ENCODE assay signal across 29 cellular contexts in the genomic region with DNA sequence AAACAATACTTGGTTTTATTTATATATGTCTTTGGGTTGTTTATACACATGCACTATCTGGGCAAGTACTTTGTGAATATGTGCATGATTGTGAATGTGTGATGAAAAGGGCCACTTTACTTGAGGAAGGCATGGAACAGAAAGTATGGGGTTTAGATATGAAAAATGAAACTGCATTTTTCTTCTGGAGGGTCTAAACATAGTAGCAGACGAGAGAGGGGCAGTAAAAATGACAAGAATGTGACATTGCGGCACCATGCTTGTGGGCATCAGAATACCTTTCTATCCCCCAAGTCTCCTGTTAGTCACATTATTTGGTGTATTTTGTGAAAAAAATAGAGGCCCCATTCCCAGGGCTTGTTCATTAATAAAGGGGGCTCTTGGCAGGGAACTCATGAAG. TPM values are rescaled to one million over a fixed set of nuclear protein-coding genes. Genes with fewer than 3 reads are reported as not detected.
A peak's percentile ranks its signal among the peaks of the same experiment; 100 is the strongest.
DNase-seq lines count a peak whose midpoint lies in the region; ATAC-seq, FAIRE-seq and TF ChIP-seq lines count a peak whose summit lies in the region.
"Had no signal": no experiment of that assay in that cellular context is flagged by ENCODE, and none has a peak within 500 bp of the region (broad histone marks: within the 10 kb centered on the region; RNA-seq: fewer than 3 reads in every experiment).

No MANE protein-coding gene starts in this region.

- no peaks in the 10 kb centered on the region for H3K4me1 ChIP-seq in upper lobe of right lung
- H3K4me1 ChIP-seq in osteoblast (ENCODE audit: insufficient read depth, low read length), result peaks cover 9% of the 10 kb centered on the region
- H3K4me1 ChIP-seq in sigmoid colon, result no peaks in the 10 kb centered on the region
- H3K4me1 ChIP-seq: breast epithelium, foreskin keratinocyte, left lung, upper lobe of left lung had no signal

- H3K4me2 ChIP-seq in osteoblast (ENCODE audit: insufficient read depth, low read length), result no peak overlapping the region

- H3K9me3 Mint-ChIP-seq in CD4-positive, alpha-beta T cell, result no peaks in the 10 kb centered on the region
- H3K9me3 Mint-ChIP-seq in T-cell, result no peaks in the 10 kb centered on the region
- H3K9me3 Mint-ChIP-seq in naive thymus-derived CD8-positive, alpha-beta T cell, result no peaks in the 10 kb centered on the region
- H3K9me3 Mint-ChIP-seq: CD4-positive, alpha-beta memory T cell; effector memory CD8-positive, alpha-beta T cell; mesothelial cell of epicardium; nephron progenitor cell; T-helper 1 cell treated with Interleukin-12 subunit alpha and Interleukin-12 subunit beta and Interleukin-4 antibody, amounts not matched to agents 30 μg/mL and 1 μg/mL, for 36 hours had no signal

- WGBS in sigmoid colon, 2 donors, result 81 to 87% methylated on average over 2 of the region's 2 CpGs

- H3K27ac ChIP-seq in CD4-positive, alpha-beta T cell (ENCODE audit: low read depth, low read length), result no peak overlapping the region
- H3K27ac ChIP-seq in upper lobe of right lung (no peak overlapping the region), osteoblast (ENCODE audit: low read depth, low read length) (no peak overlapping the region), sigmoid colon (no peak overlapping the region)
- H3K27ac ChIP-seq: breast epithelium, coronary artery, foreskin keratinocyte, left lung, upper lobe of left lung, VCaP had no signal

- CTCF ChIA-PET in CD4-positive, alpha-beta T cell (lab: Charles Lee), result no interaction called here
- CTCF ChIA-PET in T-cell (lab: Charles Lee), result no interaction called here

- no peak for DNase-seq in CD4-positive, alpha-beta T cell
- DNase-seq in GM12891 (ENCODE audit: insufficient read length, low spot score), result no peak
- DNase-seq in T-cell, result no peak
- no peak for DNase-seq in naive thymus-derived CD8-positive, alpha-beta T cell
- no peak for DNase-seq in OCI-M2 (lab: John Stamatoyannopoulos, UW; ENCODE audit: unreplicated experiment)
- DNase-seq in upper lobe of right lung, result no peak
- DNase-seq in osteoblast (ENCODE audit: insufficient read length, low spot score, missing footprints), result no peak
- DNase-seq in sigmoid colon, result no peak
- DNase-seq: activated CD4-positive, alpha-beta T cell treated with anti-CD3 and anti-CD28 coated beads, Interleukin-2, amount 50 U/mL, for 1 hour; activated CD8-positive, alpha-beta memory T cell treated with anti-CD3 and anti-CD28 coated beads, Interleukin-2, amount 50 U/mL, for 48 hours; activated gamma-delta T cell; amniotic stem cell; CD4-positive, alpha-beta memory T cell; effector memory CD8-positive, alpha-beta T cell; foreskin keratinocyte; KG1; left lung; NCI-H1436 treated with DMSO at 0.1 percent for 48 hours; NCI-H510A; nephron progenitor cell; stimulated activated CD4-positive, alpha-beta T cell treated with anti-CD3 and anti-CD28 coated beads, Interleukin-15, amount 100 ng/mL, for 24 hours had no signal

- H3K4me1 Mint-ChIP-seq in CD4-positive, alpha-beta T cell (ENCODE audit: low read depth), result peaks cover 10% of the 10 kb centered on the region
- H3K4me1 Mint-ChIP-seq in T-cell, result peaks cover 8 to 40% (median 25%) of the 10 kb centered on the region in 3 donors
- peaks cover 11 to 51% (median 23%) of the 10 kb centered on the region in 4 donors for H3K4me1 Mint-ChIP-seq in naive thymus-derived CD8-positive, alpha-beta T cell

- H3K27me3 ChIP-seq in CD4-positive, alpha-beta T cell (ENCODE audit: control insufficient read depth, insufficient read depth, low read length), result no peaks in the 10 kb centered on the region
- H3K27me3 ChIP-seq in upper lobe of right lung (no peaks in the 10 kb centered on the region), osteoblast (ENCODE audit: insufficient read depth, low read length) (peaks cover 44% of the 10 kb centered on the region), sigmoid colon (no peaks in the 10 kb centered on the region)
- H3K27me3 ChIP-seq: breast epithelium, left lung, upper lobe of left lung had no signal

- no peak for TF ChIP-seq CTCF in CD4-positive, alpha-beta T cell (IDR thresholded peaks at IDR 0.05)
- TF ChIP-seq CTCF in upper lobe of right lung (IDR thresholded peaks at IDR 0.05) (no peak), osteoblast (IDR thresholded peaks at IDR 0.05; ENCODE audit: extremely low read depth, low read depth, low read length) (no peak), sigmoid colon (IDR thresholded peaks at IDR 0.05) (no peak)

- peaks cover 6% of the 10 kb centered on the region for H3K36me3 ChIP-seq in upper lobe of right lung
- H3K36me3 ChIP-seq in osteoblast (ENCODE audit: insufficient read depth, low read length), result no peaks in the 10 kb centered on the region
- no peaks in the 10 kb centered on the region for H3K36me3 ChIP-seq in sigmoid colon
- H3K36me3 ChIP-seq: breast epithelium had no signal

- H3K36me3 Mint-ChIP-seq in CD4-positive, alpha-beta T cell (ENCODE audit: low read depth), result peaks cover 55% of the 10 kb centered on the region
- peaks cover 36% of the 10 kb centered on the region for H3K36me3 Mint-ChIP-seq in T-cell
- H3K36me3 Mint-ChIP-seq in naive thymus-derived CD8-positive, alpha-beta T cell, result peaks cover 0 to 66% (median 0%) of the 10 kb centered on the region in 3 donors
- H3K36me3 Mint-ChIP-seq: mesothelial cell of epicardium had no signal

- TF ChIP-seq POLR2A in GM12891 (IDR thresholded peaks at IDR 0.05; ENCODE audit: low read depth, low read length), result no peak
- no peak for TF ChIP-seq POLR2A in sigmoid colon (IDR thresholded peaks at IDR 0.05)

- peak; percentile 54 for FAIRE-seq in GM12891 (lab: Jason Lieb, UNC)

- no peaks in the 10 kb centered on the region for H3K9me3 ChIP-seq in CD4-positive, alpha-beta T cell (ENCODE audit: control insufficient read depth, low read length)
- no peaks in the 10 kb centered on the region for H3K9me3 ChIP-seq in upper lobe of right lung
- no peaks in the 10 kb centered on the region for H3K9me3 ChIP-seq in osteoblast (ENCODE audit: low read depth, low read length)
- no peaks in the 10 kb centered on the region for H3K9me3 ChIP-seq in sigmoid colon
- H3K9me3 ChIP-seq: breast epithelium, left lung, upper lobe of left lung had no signal

- H2AFZ ChIP-seq in osteoblast (ENCODE audit: low read length), result no peak overlapping the region

- TF ChIP-seq EP300 in sigmoid colon (IDR thresholded peaks at IDR 0.05), result no peak

- H3K27me3 Mint-ChIP-seq in CD4-positive, alpha-beta T cell, result no peaks in the 10 kb centered on the region
- no peaks in the 10 kb centered on the region for H3K27me3 Mint-ChIP-seq in T-cell
- no peaks in the 10 kb centered on the region for H3K27me3 Mint-ChIP-seq in naive thymus-derived CD8-positive, alpha-beta T cell
- H3K27me3 Mint-ChIP-seq: CD4-positive, alpha-beta memory T cell; effector memory CD8-positive, alpha-beta T cell had no signal

- no peaks in the 10 kb centered on the region for H4K20me1 ChIP-seq in osteoblast (ENCODE audit: insufficient read depth, low read length)

- no peaks in the 10 kb centered on the region for H3K79me2 ChIP-seq in osteoblast (ENCODE audit: insufficient read depth, low read length)

- H3K4me3 ChIP-seq in upper lobe of right lung, result no peak overlapping the region
- no peak overlapping the region for H3K4me3 ChIP-seq in osteoblast (ENCODE audit: insufficient read depth, low read length)
- H3K4me3 ChIP-seq in sigmoid colon, result no peak overlapping the region
- H3K4me3 ChIP-seq: breast epithelium, coronary artery, left lung, upper lobe of left lung had no signal

- no peak overlapping the region for H3K4me3 Mint-ChIP-seq in CD4-positive, alpha-beta T cell
- no peak overlapping the region for H3K4me3 Mint-ChIP-seq in T-cell
- H3K4me3 Mint-ChIP-seq in naive thymus-derived CD8-positive, alpha-beta T cell, result no peak overlapping the region
- H3K4me3 Mint-ChIP-seq: CD4-positive, alpha-beta memory T cell; effector memory CD8-positive, alpha-beta T cell; mesothelial cell of epicardium; nephron progenitor cell; T-helper 1 cell treated with Interleukin-12 subunit alpha and Interleukin-12 subunit beta and Interleukin-4 antibody, amounts not matched to agents 30 μg/mL and 1 μg/mL, for 36 hours had no signal

- no peak for ATAC-seq in CD4-positive, alpha-beta T cell (ENCODE audit: poor library complexity)
- ATAC-seq in T-cell (replicated peaks in 1 of 4), result no peak
- ATAC-seq in naive thymus-derived CD8-positive, alpha-beta T cell, result no peak
- ATAC-seq in upper lobe of right lung, result no peak
- ATAC-seq: effector memory CD8-positive, alpha-beta T cell; esophagus mucosa; foreskin keratinocyte; left lung; sciatic nerve had no signal

- peak overlapping the region; percentile 48 for H3K27ac Mint-ChIP-seq in CD4-positive, alpha-beta T cell
- peak overlapping the region; percentile 47 to 50 for H3K27ac Mint-ChIP-seq in T-cell
- peak overlapping the region in 8 of 10 donors; percentile 13 to 71 (median 48) for H3K27ac Mint-ChIP-seq in naive thymus-derived CD8-positive, alpha-beta T cell
- H3K27ac Mint-ChIP-seq: mesothelial cell of epicardium; nephron progenitor cell; T-helper 1 cell treated with Interleukin-12 subunit alpha and Interleukin-12 subunit beta and Interleukin-4 antibody, amounts not matched to agents 30 μg/mL and 1 μg/mL, for 36 hours had no signal

- intact Hi-C loops in CD4-positive, alpha-beta T cell (cut with DNase I, micrococcal nuclease), result no loop called here
- intact Hi-C loops in upper lobe of right lung (cut with DNase I), result no loop called here
- intact Hi-C loops in sigmoid colon (cut with DNase I), result no loop called here

- POLR2A ChIA-PET in CD4-positive, alpha-beta T cell (lab: Charles Lee), result interaction anchor here (0.6 kb wide), 1 partner anchor 1460 kb away, joined by 3 read pairs; no protein-coding TSS in a partner anchor
- POLR2A ChIA-PET in T-cell (lab: Charles Lee), result no interaction called here
- POLR2A ChIA-PET in naive thymus-derived CD8-positive, alpha-beta T cell (lab: Charles Lee), result interaction anchor here (1.2 kb wide), 1 partner anchor 9 kb away, joined by 4 read pairs; no protein-coding TSS in a partner anchor

TF ChIP-seq in GM12891, 5 proteins besides CTCF, POLR2A, EP300 and RAD21:
- no peak for TF ChIP-seq SPI1 (IDR thresholded peaks at IDR 0.05; ENCODE audit: low read depth, low read length)
- no peak for TF ChIP-seq PAX5 (IDR thresholded peaks at IDR 0.05; ENCODE audit: insufficient read depth, low read length, severe bottlenecking)
- no peak for TF ChIP-seq TAF1 (IDR thresholded peaks at IDR 0.05; ENCODE audit: low read depth, low read length)
- no peak for TF ChIP-seq POU2F2 (IDR thresholded peaks at IDR 0.05; ENCODE audit: low read depth, low read length)
- TF ChIP-seq POLR2AphosphoS5 (IDR thresholded peaks at IDR 0.05; ENCODE audit: low read depth, low read length), result no peak

RNA-seq across cellular contexts. Expression of a gene that starts 15.4 kb away (rescaled TPM):
- 1 to 10 TPM; 1.2 to 1.5 TPM for total RNA-seq in CD4-positive, alpha-beta T cell
- polyA plus RNA-seq in GM12891 (2012; ENCODE audit: low read depth, missing spikeins), result 15.6 TPM
- total RNA-seq in T-cell (1 to 10 TPM; 5.1 to 9.9 (median 8.5) TPM), upper lobe of right lung (85.2 TPM), osteoblast (189 and 215 TPM in 2 replicates), sigmoid colon (10 to 100 TPM; 50.9 to 69.5 (median 58.3) TPM)
- total RNA-seq in naive thymus-derived CD8-positive, alpha-beta T cell, result 1 to 10 TPM; 6.9 to 8.3 TPM
- 1 to 10 TPM; 7.9 to 8.9 (median 8.2) TPM for polyA plus RNA-seq in naive thymus-derived CD8-positive, alpha-beta T cell
- polyA plus RNA-seq in sigmoid colon, result 10 to 100 TPM in 2 of 3 donors, 1 to 10 TPM in 1; 8.8 to 66.9 (median 11.4) TPM

Comparison
In these comparisons a context has a peak if more than half of its experiments do, and no peak if none do; other contexts are left out.
1. POLR2A ChIA-PET loops: an anchor here in CD4-positive, alpha-beta T cell (0.6 kb wide) and naive thymus-derived CD8-positive, alpha-beta T cell (1.2 kb wide); none called in T-cell.